Comparison of ENCODE assay signal across 24 cellular contexts in genomic region chr20:44773070-44773829, GRCh38. TPM values are rescaled to one million over a fixed set of nuclear protein-coding genes. Genes with fewer than 3 reads are reported as not detected.
"Had no signal": no experiment of that assay in that cellular context is flagged by ENCODE, and none has a peak within 500 bp of the region (broad histone marks: within the 10 kb centered on the region; RNA-seq: fewer than 3 reads in every experiment).

No MANE protein-coding gene starts in this region.

- DNase-seq: activated CD4-positive, alpha-beta memory T cell treated with anti-CD3 and anti-CD28 coated beads, Interleukin-2, amount 10 ng/mL, durations not matched to agents 7 days and 5 days; activated CD4-positive, alpha-beta T cell treated with anti-CD3 and anti-CD28 coated beads, Interleukin-2, amount 10 ng/mL, durations not matched to agents 24 days and 14 days; activated effector memory CD4-positive, alpha-beta T cell treated with anti-CD3 and anti-CD28 coated beads, Interleukin-2, amount 50 U/mL, for 16 hours; activated naive CD4-positive, alpha-beta T cell treated with anti-CD3 and anti-CD28 coated beads, Interleukin-2, amount 10 ng/mL, durations not matched to agents 7 days and 5 days; activated T-cell treated with anti-CD3 and anti-CD28 coated beads, Interleukin-2, amount 50 U/mL, for 72 hours; dermis blood vessel endothelial cell; effector memory CD4-positive, alpha-beta T cell; foreskin melanocyte; islet precursor cell; left cardiac atrium; pancreas; psoas muscle; right cardiac atrium; stimulated activated CD4-positive, alpha-beta T cell treated with anti-CD3 and anti-CD28 coated beads, Interleukin-1b, Interleukin-23, amount 100 ng/mL, for 48 hours; stomach had no signal

- H3K36me3 ChIP-seq: cardiac muscle cell, neutrophil, pancreas, stomach, suprapubic skin, tibial nerve had no signal

- FAIRE-seq: pancreas had no signal

- H3K4me3 ChIP-seq: cardiac muscle cell, pancreas, psoas muscle, stomach, suprapubic skin, tibial nerve had no signal

- H3K27me3 ChIP-seq: cardiac muscle cell, pancreas had no signal

RNA-seq across cellular contexts. Expression of gene KCNK15, which starts 27.6 kb away (rescaled TPM):
- total RNA-seq: activated CD4-positive, alpha-beta memory T cell treated with anti-CD3 and anti-CD28 coated beads, Interleukin-2, amount 10 ng/mL, durations not matched to agents 7 days and 5 days; cardiac muscle cell; T-helper 2 cell treated with Interferon-gamma antibody and Interleukin-4, amounts not matched to agents 100 ng/mL and 5 ng/mL, for 36 hours had no signal

RNA-seq across cellular contexts. Expression of gene RIMS4, which starts 37.1 kb away (rescaled TPM):
- total RNA-seq: activated CD4-positive, alpha-beta memory T cell treated with anti-CD3 and anti-CD28 coated beads, Interleukin-2, amount 10 ng/mL, durations not matched to agents 7 days and 5 days; activated CD4-positive, alpha-beta T cell treated with anti-CD3 and anti-CD28 coated beads, Interleukin-2, amount 10 ng/mL, durations not matched to agents 24 days and 14 days; dermis blood vessel endothelial cell; liver; natural killer cell treated with Interleukin-12 subunit alpha and Interleukin-12 subunit beta and Interleukin-15 and Interleukin-18, amount 100 ng/mL, for 72 hours; T-helper 2 cell treated with Interferon-gamma antibody and Interleukin-4, amounts not matched to agents 100 ng/mL and 5 ng/mL, for 36 hours had no signal

RNA-seq across cellular contexts. Expression of gene CCN5, which starts 58.1 kb away (rescaled TPM):
- total RNA-seq: activated CD4-positive, alpha-beta memory T cell treated with anti-CD3 and anti-CD28 coated beads, Interleukin-2, amount 10 ng/mL, durations not matched to agents 7 days and 5 days; activated CD4-positive, alpha-beta T cell treated with anti-CD3 and anti-CD28 coated beads, Interleukin-2, amount 10 ng/mL, durations not matched to agents 24 days and 14 days; activated T-cell treated with anti-CD3 and anti-CD28 coated beads, Interleukin-2, amount 50 U/mL, for 72 hours; cardiac muscle cell; dermis blood vessel endothelial cell; natural killer cell treated with Interleukin-12 subunit alpha and Interleukin-12 subunit beta and Interleukin-15 and Interleukin-18, amount 100 ng/mL, for 72 hours; skeletal muscle tissue; T-helper 2 cell treated with Interferon-gamma antibody and Interleukin-4, amounts not matched to agents 100 ng/mL and 5 ng/mL, for 36 hours; urinary bladder had no signal
